Comparison of ENCODE assay signal across 8 cellular contexts in genomic region chr22:30208631-30209603, GRCh38. TPM values are rescaled to one million over a fixed set of nuclear protein-coding genes. Genes with fewer than 3 reads are reported as not detected.
DNase-seq lines count a peak whose midpoint lies in the region; ATAC-seq, FAIRE-seq and TF ChIP-seq lines count a peak whose summit lies in the region.

No MANE protein-coding gene starts in this region.

- in situ Hi-C loops in GM23248 (cut with MboI), result no loop called here

- ATAC-seq in WTC11, result no peak
- peak; percentile 82 to 87 for ATAC-seq in right cardiac atrium
- ATAC-seq in HG03439 (IDR thresholded peaks at IDR 0.05; ENCODE audit: unreplicated experiment), result no peak

- DNase-seq in GM23248, result peak; percentile 83
- DNase-seq in WTC11 (ENCODE audit: low spot score), result no peak
- DNase-seq in right cardiac atrium, result peak; percentile 88 to 91 (median 89)
- DNase-seq in small intestine, result peak; percentile 81
- DNase-seq in germinal center (ENCODE audit: low spot score), result no peak
- no peak for DNase-seq in NK-92 treated with Interleukin-12 subunit alpha and Interleukin-12 subunit beta, amount 100 ng/mL, for 24 hours (lab: John Stamatoyannopoulos, UW)
- no peak for DNase-seq in kidney glomerular epithelial cell (lab: John Stamatoyannopoulos, UW)

- H4K20me1 ChIP-seq in GM23248 (ENCODE audit: insufficient read depth), result no peaks in the 10 kb centered on the region

- no peak overlapping the region for H3K4me3 Mint-ChIP-seq in WTC11

- TF ChIP-seq CTCF in WTC11 (IDR thresholded peaks at IDR 0.05), result no peak

- peaks cover 67% of the 10 kb centered on the region for H3K4me1 ChIP-seq in GM23248 (ENCODE audit: insufficient read depth)
- H3K4me1 ChIP-seq in right cardiac atrium (ENCODE audit: control insufficient read depth, insufficient read depth, low read length), result no peaks in the 10 kb centered on the region
- H3K4me1 ChIP-seq in small intestine (ENCODE audit: control insufficient read depth in 2 of 2, insufficient read depth in 1 of 2, low read depth in 1 of 2, low read length in 1 of 2), result peaks cover 0 to 3% of the 10 kb centered on the region in 2 donors

- peaks cover 34% of the 10 kb centered on the region for H3F3A ChIP-seq in GM23248 (ENCODE audit: insufficient read depth)

- CTCF ChIA-PET in WTC11 (lab: Charles Lee), result interaction anchor here (0.8 to 1.7 kb wide), 2 partner anchors 46 to 204 kb away, joined by 3 to 7 read pairs; no protein-coding TSS in a partner anchor

- H3K9me3 ChIP-seq in GM23248 (ENCODE audit: low read depth) (no peaks in the 10 kb centered on the region), right cardiac atrium (ENCODE audit: control insufficient read depth, low read length) (no peaks in the 10 kb centered on the region), small intestine (ENCODE audit: control insufficient read depth, low read depth) (no peaks in the 10 kb centered on the region)

- H3K27ac Mint-ChIP-seq in WTC11, result 0 out of 2 replicates have a peak overlapping the region, but pooled peaks have one; percentile 16

- H3K36me3 ChIP-seq in GM23248 (ENCODE audit: low read depth) (no peaks in the 10 kb centered on the region), small intestine (ENCODE audit: control insufficient read depth in 2 of 2, insufficient read depth in 2 of 2, low read length in 2 of 2) (no peaks in the 10 kb centered on the region)

- H3K27me3 Mint-ChIP-seq in WTC11 (ENCODE audit: low read depth), result no peaks in the 10 kb centered on the region

- H3K79me2 ChIP-seq in GM23248 (ENCODE audit: insufficient read depth), result no peaks in the 10 kb centered on the region

- peak overlapping the region; percentile 69 for H2AFZ ChIP-seq in GM23248

- H3K4me3 ChIP-seq in GM23248 (no peak overlapping the region), right cardiac atrium (ENCODE audit: low read length) (no peak overlapping the region), small intestine (ENCODE audit: low read depth in 1 of 2, low read length in 2 of 2) (no peak overlapping the region)

- intact Hi-C loops in right cardiac atrium (cut with DNase I), result no loop called here

- peaks cover 14% of the 10 kb centered on the region for H3K4me1 Mint-ChIP-seq in WTC11

- no peak for FAIRE-seq in small intestine (lab: Jason Lieb, UNC)

- peak overlapping the region; percentile 58 for H3K27ac ChIP-seq in GM23248
- H3K27ac ChIP-seq in right cardiac atrium (ENCODE audit: low read length), result peak overlapping the region; percentile 78
- peak overlapping the region; percentile 46 to 75 for H3K27ac ChIP-seq in small intestine (ENCODE audit: low read depth in 1 of 2, low read length in 1 of 2)

- H3K9me2 ChIP-seq in GM23248 (ENCODE audit: insufficient read depth), result no peaks in the 10 kb centered on the region

- H3K9me3 Mint-ChIP-seq in WTC11, result no peaks in the 10 kb centered on the region

- peak overlapping the region; percentile 12 for H3K4me2 ChIP-seq in GM23248 (ENCODE audit: unreplicated experiment)

- H3K36me3 Mint-ChIP-seq in WTC11, result no peaks in the 10 kb centered on the region

- POLR2A ChIA-PET in WTC11 (lab: Charles Lee), result interaction anchor here (0.5 kb wide), 1 partner anchor 1754 kb away, joined by 6 read pairs; no protein-coding TSS in a partner anchor

- WGBS in GM23248 (ENCODE audit: low coverage in 1 of 2, low lambda C conversion rate in 2 of 2, missing lambda C conversion rate in 2 of 2), 2 experiments, result 24 to 31% methylated on average over 26 of the region's 26 CpGs
- 41% methylated on average over 26 of the region's 26 CpGs for WGBS in right cardiac atrium
- WGBS in small intestine, 3 donors, result 46 to 58% (median 53%) methylated on average over 26 of the region's 26 CpGs

- H3K9ac ChIP-seq in GM23248, result peak overlapping the region; percentile 56

- H3K27me3 ChIP-seq in GM23248 (replicated peaks; ENCODE audit: insufficient read depth), result no peaks in the 10 kb centered on the region
- no peaks in the 10 kb centered on the region for H3K27me3 ChIP-seq in right cardiac atrium (ENCODE audit: control insufficient read depth, insufficient read depth)
- no peaks in the 10 kb centered on the region for H3K27me3 ChIP-seq in small intestine (ENCODE audit: control insufficient read depth in 2 of 2, insufficient read depth in 2 of 2, low read length in 2 of 2)

TF ChIP-seq in WTC11, 78 proteins besides CTCF, POLR2A, EP300 and RAD21:
- TF ChIP-seq ZNF416 (CRISPR knock-in tag; IDR thresholded peaks at IDR 0.05) (no peak), JAZF1 (CRISPR knock-in tag; IDR thresholded peaks at IDR 0.05) (no peak), ZNF532 (CRISPR knock-in tag; IDR thresholded peaks at IDR 0.05; ENCODE audit: borderline replicate concordance) (no peak), ZSCAN18 (CRISPR knock-in tag; IDR thresholded peaks at IDR 0.05) (no peak), ETV6 (CRISPR knock-in tag; IDR thresholded peaks at IDR 0.05) (no peak), FOXK1 (CRISPR knock-in tag; IDR thresholded peaks at IDR 0.05) (no peak)

RNA-seq across cellular contexts. Expression of gene LIF, which starts 37.6 kb away (rescaled TPM):
- total RNA-seq in GM23248 (2014; rRNA removed; shearing (Covaris generic)), result 1.6 and 1.9 TPM in 2 replicates
- polyA plus RNA-seq in GM23248 (2016; fragmentation: Nextera tagmentation; extraction: Ambion mirVana), result 1.0 and 1.4 TPM in 2 replicates
- 4.6 to 7.2 TPM (median 6.1 TPM) in 3 replicates for total RNA-seq in WTC11 (2021)
- total RNA-seq in right cardiac atrium, result 1 to 10 TPM in 1 of 4 donors, under 1 TPM in 3; 0.09 to 3.7 (median 0.43) TPM
- polyA plus RNA-seq in right cardiac atrium, result 0.54 TPM
- polyA plus RNA-seq in small intestine, result 1 to 10 TPM; 3.0 to 7.7 (median 4.2) TPM

RNA-seq across cellular contexts. Expression of gene OSM, which starts 57.7 kb away (rescaled TPM):
- not detected in 2 replicates for total RNA-seq in GM23248 (2014; rRNA removed; shearing (Covaris generic))
- polyA plus RNA-seq in GM23248 (2016; fragmentation: Nextera tagmentation; extraction: Ambion mirVana) (not detected in 2 replicates), right cardiac atrium (0.81 TPM), small intestine (under 1 TPM in 1 of 3 donors, not detected in 2; 0.55 TPM)
- total RNA-seq in WTC11 (2021) (not detected in 3 replicates), right cardiac atrium (1 to 10 TPM in 1 of 4 donors, under 1 TPM in 3; 0.17 to 1.5 (median 0.26) TPM)

Comparison
In these comparisons a context has a peak if more than half of its experiments do, and no peak if none do; other contexts are left out.
1. DNase-seq: peak in GM23248 (single experiment), right cardiac atrium (3 of 3) and small intestine (single experiment); none in WTC11 (single experiment), germinal center (single experiment), NK-92 treated with Interleukin-12 subunit alpha and Interleukin-12 subunit beta, amount 100 ng/mL, for 24 hours (single experiment) and kidney glomerular epithelial cell (single experiment).
2. ATAC-seq: peak in right cardiac atrium (2 of 2); none in WTC11 (single experiment) and HG03439 (single experiment).
3. Peak in every context shown above with its lines, with median percentiles within 50 percentile points of each other: H3K27ac ChIP-seq.